ENCODE assay signal across 33 cellular contexts in the genomic region with DNA sequence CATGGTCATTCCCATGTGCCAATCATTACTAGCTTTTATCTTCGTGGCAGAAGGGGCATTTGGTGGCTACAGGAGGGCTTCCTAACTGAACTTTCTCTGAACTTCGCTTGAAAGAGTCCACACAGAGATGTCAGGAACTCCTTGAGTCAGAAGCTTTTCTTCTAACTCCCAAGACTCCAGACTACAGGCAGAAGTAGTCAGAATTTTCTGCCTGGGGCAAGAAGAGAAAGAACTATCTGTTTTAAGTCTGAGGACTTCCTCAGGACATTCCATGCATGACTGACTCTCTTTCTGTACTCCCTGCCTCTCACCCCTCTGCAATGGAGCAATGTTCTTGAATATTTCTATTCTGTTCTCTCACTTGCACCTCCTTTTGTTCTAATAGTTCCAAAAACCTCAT.
A peak's percentile ranks its signal among the peaks of the same experiment; 100 is the strongest.
DNase-seq lines count a peak whose midpoint lies in the region; ATAC-seq and TF ChIP-seq lines count a peak whose summit lies in the region.
"Had no signal": no experiment of that assay in that cellular context is flagged by ENCODE, and none has a peak within 500 bp of the region (broad histone marks: within the 10 kb centered on the region; RNA-seq: fewer than 3 reads in every experiment).

No MANE protein-coding gene starts in this region.

- no peak overlapping the region for H3K4me3 Mint-ChIP-seq in activated T-helper 17 cell treated with anti-CD3 and anti-CD28 coated beads, Interleukin-2, amount 50 U/mL, for 72 hours
- H3K4me3 Mint-ChIP-seq: CD4-positive, alpha-beta T cell; effector memory CD8-positive, alpha-beta T cell; naive thymus-derived CD8-positive, alpha-beta T cell had no signal

- H3K4me3 ChIP-seq in SK-N-MC (0 out of 2 replicates have a peak overlapping the region, but pooled peaks have one; percentile 7), foreskin fibroblast (ENCODE audit: low read depth in 1 of 2, low read length in 2 of 2) (no peak overlapping the region)
- H3K4me3 ChIP-seq: lower lobe of right lung, MG63, psoas muscle, tibial artery had no signal

- no peak for ATAC-seq in activated T-helper 17 cell treated with anti-CD3 and anti-CD28 coated beads, Interleukin-2, amount 50 U/mL, for 72 hours (replicated peaks)
- ATAC-seq: activated naive CD4-positive, alpha-beta T cell treated with anti-CD3 and anti-CD28 coated beads, Interleukin-2, amount 50 U/mL, for 72 hours; effector memory CD8-positive, alpha-beta T cell; foreskin keratinocyte; lower lobe of right lung; naive thymus-derived CD8-positive, alpha-beta T cell; Panc1; psoas muscle had no signal

- no peak overlapping the region for H3K9ac ChIP-seq in SK-N-MC (ENCODE audit: insufficient read length)

- no peaks in the 10 kb centered on the region for H3K9me3 Mint-ChIP-seq in activated T-helper 17 cell treated with anti-CD3 and anti-CD28 coated beads, Interleukin-2, amount 50 U/mL, for 72 hours
- H3K9me3 Mint-ChIP-seq: CD4-positive, alpha-beta T cell; naive thymus-derived CD8-positive, alpha-beta T cell had no signal

- peak; percentile 2 for DNase-seq in ELR (ENCODE audit: low read depth)
- DNase-seq in SK-N-MC (ENCODE audit: low read depth, low spot score): peak; percentile 20
- DNase-seq in foreskin fibroblast: peak; percentile 34 to 60
- no peak for DNase-seq in amygdala (lab: John Stamatoyannopoulos, UW)
- no peak for DNase-seq in NCI-H2107 (lab: John Stamatoyannopoulos, UW)
- no peak for DNase-seq in substantia nigra (lab: John Stamatoyannopoulos, UW)
- DNase-seq: activated CD4-positive, alpha-beta T cell treated with anti-CD3 and anti-CD28 coated beads for 4 hours; activated CD8-positive, alpha-beta memory T cell treated with anti-CD3 and anti-CD28 coated beads for 24 hours; activated effector memory CD4-positive, alpha-beta T cell treated with Interleukin-2 at 50 U/mL for 16 hours; anterior cingulate cortex; caudate nucleus; CD4-positive, alpha-beta T cell; cortex of kidney; effector memory CD8-positive, alpha-beta T cell; erythroblast; H7; KG1; lower lobe of right lung; MG63; naive thymus-derived CD8-positive, alpha-beta T cell; NCI-H2029 treated with DMSO at 0.1 percent for 48 hours; NCI-H526 treated with DMSO at 0.1 percent for 48 hours; nucleus accumbens; psoas muscle; SHP77; stimulated activated CD4-positive, alpha-beta T cell treated with anti-CD3 and anti-CD28 coated beads, Interleukin-4, amount 100 ng/mL, for 24 hours; T1000; tibial artery had no signal

- no peaks in the 10 kb centered on the region for H3K9me3 ChIP-seq in SK-N-MC (ENCODE audit: low read depth, low read length)
- H3K9me3 ChIP-seq: lower lobe of right lung, MG63, psoas muscle, tibial artery had no signal

- peaks cover 5% of the 10 kb centered on the region for H3K27me3 Mint-ChIP-seq in activated T-helper 17 cell treated with anti-CD3 and anti-CD28 coated beads, Interleukin-2, amount 50 U/mL, for 72 hours

- no peak overlapping the region for H3K27ac Mint-ChIP-seq in activated T-helper 17 cell treated with anti-CD3 and anti-CD28 coated beads, Interleukin-2, amount 50 U/mL, for 72 hours
- H3K27ac Mint-ChIP-seq: activated naive CD4-positive, alpha-beta T cell treated with anti-CD3 and anti-CD28 coated beads, Interleukin-2, amount 50 U/mL, for 72 hours; CD4-positive, alpha-beta T cell; effector memory CD8-positive, alpha-beta T cell; naive thymus-derived CD8-positive, alpha-beta T cell had no signal

- no peaks in the 10 kb centered on the region for H3K36me3 Mint-ChIP-seq in activated T-helper 17 cell treated with anti-CD3 and anti-CD28 coated beads, Interleukin-2, amount 50 U/mL, for 72 hours (ENCODE audit: low read depth)
- H3K36me3 Mint-ChIP-seq: activated naive CD4-positive, alpha-beta T cell treated with anti-CD3 and anti-CD28 coated beads, Interleukin-2, amount 50 U/mL, for 72 hours; naive thymus-derived CD8-positive, alpha-beta T cell had no signal

- no peaks in the 10 kb centered on the region for H3K36me3 ChIP-seq in SK-N-MC (ENCODE audit: insufficient read depth, low read length)
- H3K36me3 ChIP-seq: lower lobe of right lung, MG63 had no signal

- H3K27ac ChIP-seq in SK-N-MC (peak overlapping the region; percentile 39; the same call in 1 of the 2 replicates), substantia nigra (ENCODE audit: low read depth, low read length, poor library complexity, severe bottlenecking) (no peak overlapping the region)
- H3K27ac ChIP-seq: foreskin keratinocyte, lower lobe of right lung, psoas muscle, tibial artery, VCaP had no signal

- TF ChIP-seq CTCF in foreskin fibroblast (IDR thresholded peaks at IDR 0.05; ENCODE audit: low read depth, low read length): no peak

- no peaks in the 10 kb centered on the region for H3K4me1 Mint-ChIP-seq in activated T-helper 17 cell treated with anti-CD3 and anti-CD28 coated beads, Interleukin-2, amount 50 U/mL, for 72 hours
- H3K4me1 Mint-ChIP-seq: naive thymus-derived CD8-positive, alpha-beta T cell had no signal

Comparison
In these comparisons a context has a peak if more than half of its experiments do, and no peak if none do; other contexts are left out.
1. DNase-seq: peak in ELR (single experiment), SK-N-MC (single experiment) and foreskin fibroblast (2 of 2); none in amygdala (0 of 56), NCI-H2107 (single experiment) and substantia nigra (0 of 49).